ENCODE assay signal across 8 cellular contexts in genomic region chr6:28923318-28924102, GRCh38.
DNase-seq lines count a peak whose midpoint lies in the region; ATAC-seq and TF ChIP-seq lines count a peak whose summit lies in the region.

Gene TRIM27, minus strand, starts transcription at chr6:28923985. Its CDS starts 353 bp downstream, at chr6:28923632.

- H3K4me3 ChIP-seq in neuron (ENCODE audit: low read length), result peak within 1 kb of the TSS; percentile 73

- peaks cover 12% of the 10 kb centered on the region for H3K4me1 ChIP-seq in neuron (ENCODE audit: insufficient read depth, low read length)

- TF ChIP-seq POLR2A in Raji (IDR thresholded peaks at IDR 0.05; ENCODE audit: insufficient read depth, low read depth, low read length), result peak; percentile 92

- DNase-seq in ELF-1 (ENCODE audit: low read depth, low spot score) (peak; percentile 95), foreskin melanocyte (peak; percentile 86), substantia nigra (lab: John Stamatoyannopoulos, UW) (peak in 48 of 49 donors; percentile 47 to 93 (median 81))
- DNase-seq in activated naive CD4-positive, alpha-beta T cell (lab: John Stamatoyannopoulos, UW), result peak; percentile 38 to 73 (median 50)

- H3K27ac ChIP-seq in KOPT-K1 (ENCODE audit: low read depth, low read length, poor library complexity, severe bottlenecking) (peak within 1 kb of the TSS; percentile 93), substantia nigra (ENCODE audit: low read depth, low read length, poor library complexity, severe bottlenecking) (peak within 1 kb of the TSS; percentile 86)

- no peaks in the 10 kb centered on the region for H3K9me3 ChIP-seq in KOPT-K1 (ENCODE audit: insufficient read depth, low read length, poor library complexity, severe bottlenecking)
- H3K9me3 ChIP-seq in neuron (ENCODE audit: low read length), result no peaks in the 10 kb centered on the region

- H3K36me3 ChIP-seq in KOPT-K1 (ENCODE audit: insufficient read depth, low read length), result peaks cover 34% of the 10 kb centered on the region
- peaks cover 35% of the 10 kb centered on the region for H3K36me3 ChIP-seq in neuron (ENCODE audit: insufficient read depth, low read length)

- peak within 1 kb of the TSS; percentile 62 for H2AFZ ChIP-seq in neuron (ENCODE audit: low read depth, low read length)

- no peaks in the 10 kb centered on the region for H3K27me3 ChIP-seq in neuron (ENCODE audit: insufficient read depth, low read length)

- peak; percentile 82 for ATAC-seq in GM21786 (IDR thresholded peaks at IDR 0.05; ENCODE audit: unreplicated experiment)

Comparison
In these comparisons a context has a peak if more than half of its experiments do, and no peak if none do; other contexts are left out.
1. Peak in every context shown above with its lines: DNase-seq, ATAC-seq, H3K4me3 ChIP-seq and H3K27ac ChIP-seq.